In genomic region chr19:53520163-53520546, GRCh38 we compare ENCODE assay signal across 8 cellular contexts. TPM values are rescaled to one million over a fixed set of nuclear protein-coding genes. Genes with fewer than 3 reads are reported as not detected.
A peak's percentile ranks its signal among the peaks of the same experiment; 100 is the strongest.
DNase-seq lines count a peak whose midpoint lies in the region; ATAC-seq, FAIRE-seq and TF ChIP-seq lines count a peak whose summit lies in the region.

No MANE protein-coding gene starts in this region.

- TF ChIP-seq EP300 in tibial nerve (IDR thresholded peaks at IDR 0.05): no peak

- H4K91ac ChIP-seq in mesenchymal stem cell (ENCODE audit: low read length): peak overlapping the region; percentile 58

- peak overlapping the region; percentile 79 for H3K4me2 ChIP-seq in mesenchymal stem cell (ENCODE audit: low read length, poor library complexity, severe bottlenecking)

- intact Hi-C loops in body of pancreas (cut with DNase I): no loop called here

- H2BK12ac ChIP-seq in mesenchymal stem cell (ENCODE audit: low read length in 2 of 2): no peak overlapping the region

- no peak overlapping the region for H2BK15ac ChIP-seq in mesenchymal stem cell (ENCODE audit: low read depth, poor library complexity, severe bottlenecking)

- no peak overlapping the region for H2BK5ac ChIP-seq in mesenchymal stem cell (ENCODE audit: low read depth, low read length, poor library complexity, severe bottlenecking)

- H3K23ac ChIP-seq in mesenchymal stem cell (ENCODE audit: low read length in 2 of 2): no peak overlapping the region

- H4K8ac ChIP-seq in mesenchymal stem cell (ENCODE audit: low read length): peak overlapping the region; percentile 94

- peak overlapping the region; percentile 22 to 91 (median 68) for H3K27ac ChIP-seq in body of pancreas
- peak overlapping the region; percentile 87 for H3K27ac ChIP-seq in mesenchymal stem cell (ENCODE audit: low read length, poor library complexity, severe bottlenecking)
- peak overlapping the region; percentile 37 to 91 (median 82) for H3K27ac ChIP-seq in tibial nerve

- H3K4me1 Mint-ChIP-seq in activated naive CD4-positive, alpha-beta T cell treated with anti-CD3 and anti-CD28 coated beads, Interleukin-2, amount 10 ng/mL, durations not matched to agents 7 days and 5 days: peaks cover 25% of the 10 kb centered on the region

- H3K27me3 ChIP-seq in body of pancreas (no peaks in the 10 kb centered on the region), mesenchymal stem cell (ENCODE audit: control insufficient read depth in 1 of 2, insufficient read depth in 1 of 2, low read length in 2 of 2) (no peaks in the 10 kb centered on the region), tibial nerve (no peaks in the 10 kb centered on the region)

- 58 to 75% methylated on average over 12 to 13 of the region's 13 CpGs for WGBS in body of pancreas, 2 donors
- WGBS in mesenchymal stem cell: 90% methylated on average over 13 of the region's 13 CpGs
- WGBS in tibial nerve, 2 donors: 58 to 61% methylated on average over 13 of the region's 13 CpGs

- H3K36me3 Mint-ChIP-seq in activated naive CD4-positive, alpha-beta T cell treated with anti-CD3 and anti-CD28 coated beads, Interleukin-2, amount 10 ng/mL, durations not matched to agents 7 days and 5 days: peaks cover 39% of the 10 kb centered on the region

- H3K18ac ChIP-seq in mesenchymal stem cell (ENCODE audit: low read depth in 1 of 2, low read length in 2 of 2): peak overlapping the region; percentile 23 to 37

- peak overlapping the region; percentile 95 for H2AFZ ChIP-seq in mesenchymal stem cell (ENCODE audit: low read depth, low read length)

- no peaks in the 10 kb centered on the region for H3K27me3 Mint-ChIP-seq in activated naive CD4-positive, alpha-beta T cell treated with anti-CD3 and anti-CD28 coated beads, Interleukin-2, amount 10 ng/mL, durations not matched to agents 7 days and 5 days

- H3K14ac ChIP-seq in mesenchymal stem cell (ENCODE audit: low read length in 2 of 2): no peak overlapping the region

- TF ChIP-seq POLR2A in body of pancreas (IDR thresholded peaks at IDR 0.05) (no peak), tibial nerve (IDR thresholded peaks at IDR 0.05) (no peak), H54 (IDR thresholded peaks at IDR 0.05; ENCODE audit: low read depth, low read length) (no peak)

- H3K4me3 Mint-ChIP-seq in activated naive CD4-positive, alpha-beta T cell treated with anti-CD3 and anti-CD28 coated beads, Interleukin-2, amount 10 ng/mL, durations not matched to agents 7 days and 5 days: peak overlapping the region; percentile 99

- peak overlapping the region; percentile 24 to 79 for H3K4ac ChIP-seq in mesenchymal stem cell (ENCODE audit: low read depth in 1 of 2, low read length in 2 of 2)

- no peak for FAIRE-seq in H54 (lab: Jason Lieb, UNC)

- no peak overlapping the region for H2AK5ac ChIP-seq in mesenchymal stem cell (ENCODE audit: low read length, severe bottlenecking)

- peak overlapping the region; percentile 96 for H3K27ac Mint-ChIP-seq in activated naive CD4-positive, alpha-beta T cell treated with anti-CD3 and anti-CD28 coated beads, Interleukin-2, amount 10 ng/mL, durations not matched to agents 7 days and 5 days

- TF ChIP-seq CTCF in body of pancreas (IDR thresholded peaks at IDR 0.05) (no peak), tibial nerve (IDR thresholded peaks at IDR 0.05) (no peak)

- peak overlapping the region; percentile 87 for H3K9ac ChIP-seq in mesenchymal stem cell (ENCODE audit: low read length)

- no peaks in the 10 kb centered on the region for H3K9me3 ChIP-seq in body of pancreas
- peaks cover 5% of the 10 kb centered on the region for H3K9me3 ChIP-seq in mesenchymal stem cell (ENCODE audit: control insufficient read depth, low read length)
- H3K9me3 ChIP-seq in tibial nerve: peaks cover 0 to 10% (median 0%) of the 10 kb centered on the region in 4 donors

- H3K4me3 ChIP-seq in body of pancreas (no peak overlapping the region), mesenchymal stem cell (ENCODE audit: insufficient read depth in 1 of 2, low read depth in 1 of 2, low read length in 2 of 2) (peak overlapping the region; percentile 47 to 94), tibial nerve (peak overlapping the region; percentile 28 to 65 (median 48))

- H3K79me1 ChIP-seq in mesenchymal stem cell (replicated peaks; ENCODE audit: low read length, poor library complexity, severe bottlenecking): peaks cover 7% of the 10 kb centered on the region

- no peaks in the 10 kb centered on the region for H3K36me3 ChIP-seq in body of pancreas (replicated peaks in 1 of 2; ENCODE audit: insufficient read depth in 1 of 2, low read depth in 2 of 2)
- H3K36me3 ChIP-seq in mesenchymal stem cell (ENCODE audit: control insufficient read depth in 1 of 2, insufficient read depth in 2 of 2, low read depth in 1 of 2, low read length in 2 of 2): no peaks in the 10 kb centered on the region
- H3K36me3 ChIP-seq in tibial nerve: no peaks in the 10 kb centered on the region

- DNase-seq in activated naive CD4-positive, alpha-beta T cell treated with anti-CD3 and anti-CD28 coated beads, Interleukin-2, amount 10 ng/mL, durations not matched to agents 7 days and 5 days: no peak
- no peak for DNase-seq in activated naive CD4-positive, alpha-beta T cell treated with Interleukin-2 at 50 U/mL for 16 hours
- DNase-seq in body of pancreas (no peak), mesenchymal stem cell (no peak), tibial nerve (ENCODE audit: low spot score in 2 of 2) (no peak), left lobe of liver (ENCODE audit: low spot score) (no peak), H54 (ENCODE audit: insufficient read length, low spot score) (no peak)

- H3K9me3 Mint-ChIP-seq in activated naive CD4-positive, alpha-beta T cell treated with anti-CD3 and anti-CD28 coated beads, Interleukin-2, amount 10 ng/mL, durations not matched to agents 7 days and 5 days: peaks cover 40% of the 10 kb centered on the region

- ATAC-seq in body of pancreas (no peak), left lobe of liver (no peak), GM18502 (IDR thresholded peaks at IDR 0.05; ENCODE audit: poor library complexity, unreplicated experiment) (no peak)

- H3K4me1 ChIP-seq in body of pancreas (peaks cover 16% of the 10 kb centered on the region), mesenchymal stem cell (ENCODE audit: control insufficient read depth, insufficient read depth, low read depth, low read length) (peaks cover 8% of the 10 kb centered on the region), tibial nerve (peaks cover 0 to 16% (median 7%) of the 10 kb centered on the region in 4 donors)

- H2BK120ac ChIP-seq in mesenchymal stem cell (ENCODE audit: low read depth, low read length): no peak overlapping the region

- CTCF ChIA-PET in activated naive CD4-positive, alpha-beta T cell treated with anti-CD3 and anti-CD28 coated beads, Interleukin-2, amount 10 ng/mL, durations not matched to agents 7 days and 5 days (lab: Charles Lee): interaction anchor here (1.0 kb wide), 1 partner anchor 95 kb away, joined by 3 read pairs; no protein-coding TSS in a partner anchor

RNA-seq across cellular contexts. Expression of gene ZNF331, which starts 17.8 kb away (rescaled TPM):
- total RNA-seq in body of pancreas (10 to 100 TPM; 14.8 to 37.6 TPM), tibial nerve (10 to 100 TPM; 27.3 to 46.8 (median 32.9) TPM), left lobe of liver (3.6 TPM)
- 3.8 TPM for polyA plus RNA-seq in mesenchymal stem cell (2013, experiment 1 of 2)
- polyA plus RNA-seq in mesenchymal stem cell (2013, experiment 2 of 2): 3.5 TPM

RNA-seq across cellular contexts. Expression of gene ZNF813, which starts 52.6 kb away (rescaled TPM):
- 1 to 10 TPM; 1.6 to 1.8 TPM for total RNA-seq in body of pancreas
- 1.6 TPM for polyA plus RNA-seq in mesenchymal stem cell (2013, experiment 1 of 2)
- 1.6 TPM for polyA plus RNA-seq in mesenchymal stem cell (2013, experiment 2 of 2)
- total RNA-seq in tibial nerve: 1 to 10 TPM; 2.5 to 4.9 (median 3.8) TPM
- total RNA-seq in left lobe of liver: 0.70 TPM

Comparison
In these comparisons a context has a peak if more than half of its experiments do, and no peak if none do; other contexts are left out.
1. H3K4me3 ChIP-seq: peak in mesenchymal stem cell (2 of 2) and tibial nerve (4 of 4); none in body of pancreas (0 of 2).
2. Peak in every context shown above with its lines, with median percentiles within 50 percentile points of each other: H3K27ac ChIP-seq.